14 cellular contexts compared by ENCODE assay signal in the genomic region with DNA sequence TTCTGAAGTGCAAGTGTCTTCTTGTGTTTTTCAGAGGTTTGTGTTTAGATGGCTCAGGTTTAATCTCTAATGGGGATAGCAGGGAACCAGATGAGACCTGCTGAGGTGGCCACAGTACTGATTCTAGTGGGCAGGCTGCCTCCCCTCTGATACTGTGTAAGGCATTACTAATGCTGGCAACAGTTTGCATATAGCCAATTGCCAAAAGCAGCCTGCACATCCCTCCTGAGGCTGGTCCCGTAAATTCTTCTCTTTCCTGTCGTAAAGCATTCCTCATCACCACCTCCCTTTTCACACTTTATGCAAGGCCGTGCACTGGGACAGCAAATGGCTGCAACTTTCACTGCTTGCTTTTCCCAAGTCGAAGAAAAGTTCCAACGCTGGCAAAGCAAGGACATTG.
DNase-seq lines count a peak whose midpoint lies in the region; ATAC-seq and TF ChIP-seq lines count a peak whose summit lies in the region.
"Had no signal": no experiment of that assay in that cellular context is flagged by ENCODE, and none has a peak within 500 bp of the region (broad histone marks: within the 10 kb centered on the region; RNA-seq: fewer than 3 reads in every experiment).

No MANE protein-coding gene starts in this region.

- 5 to 6% methylated on average over 5 of the region's 5 CpGs for WGBS in GM23248 (ENCODE audit: low coverage in 1 of 2, low lambda C conversion rate in 2 of 2, missing lambda C conversion rate in 2 of 2), 2 experiments

- H3K4me3 Mint-ChIP-seq in chondrocyte (ENCODE audit: unreplicated experiment), result no peak overlapping the region
- H3K4me3 Mint-ChIP-seq in naive thymus-derived CD8-positive, alpha-beta T cell, result peak overlapping the region in 1 of 10 donors; percentile 56
- H3K4me3 Mint-ChIP-seq: memory B cell; T-helper 1 cell treated with Interleukin-12 subunit alpha and Interleukin-12 subunit beta and Interleukin-4 antibody, amounts not matched to agents 30 μg/mL and 1 μg/mL, for 36 hours had no signal

- H3K27me3 Mint-ChIP-seq in chondrocyte (ENCODE audit: low read depth), result no peaks in the 10 kb centered on the region
- H3K27me3 Mint-ChIP-seq in naive thymus-derived CD8-positive, alpha-beta T cell, result no peaks in the 10 kb centered on the region
- H3K27me3 Mint-ChIP-seq: memory B cell had no signal

- H3K27me3 ChIP-seq in GM23248 (replicated peaks; ENCODE audit: insufficient read depth), result no peaks in the 10 kb centered on the region
- H3K27me3 ChIP-seq: sigmoid colon had no signal

- no peak for ATAC-seq in naive thymus-derived CD8-positive, alpha-beta T cell
- no peak for ATAC-seq in GM21619 (IDR thresholded peaks at IDR 0.05; ENCODE audit: unreplicated experiment)

- peak overlapping the region; percentile 68 for H3K27ac ChIP-seq in GM23248

- H3K9ac ChIP-seq in GM23248, result peak overlapping the region; percentile 51

- in situ Hi-C loops in GM23248 (cut with MboI), result no loop called here

- no peaks in the 10 kb centered on the region for H3K36me3 Mint-ChIP-seq in chondrocyte (ENCODE audit: low read depth)
- peaks cover 0 to 63% (median 10%) of the 10 kb centered on the region in 3 donors for H3K36me3 Mint-ChIP-seq in naive thymus-derived CD8-positive, alpha-beta T cell

- TF ChIP-seq CTCF in chondrocyte (IDR thresholded peaks at IDR 0.05), result no peak

- H3K36me3 ChIP-seq in GM23248 (ENCODE audit: low read depth), result no peaks in the 10 kb centered on the region
- H3K36me3 ChIP-seq: sigmoid colon had no signal

- H3K4me3 ChIP-seq in GM23248, result peak overlapping the region; percentile 30; the same call in 1 of the 2 replicates
- H3K4me3 ChIP-seq: sigmoid colon had no signal

- H4K20me1 ChIP-seq in GM23248 (ENCODE audit: insufficient read depth), result no peaks in the 10 kb centered on the region

- no peaks in the 10 kb centered on the region for H3K9me2 ChIP-seq in GM23248 (ENCODE audit: insufficient read depth)

- peak overlapping the region; percentile 55 for H3K4me2 ChIP-seq in GM23248 (ENCODE audit: unreplicated experiment)

- peak overlapping the region; percentile 19 for H3K27ac Mint-ChIP-seq in chondrocyte (ENCODE audit: unreplicated experiment)
- peak overlapping the region in 9 of 10 donors; percentile 3 to 92 (median 77) for H3K27ac Mint-ChIP-seq in naive thymus-derived CD8-positive, alpha-beta T cell
- H3K27ac Mint-ChIP-seq: memory B cell; T-helper 1 cell treated with Interleukin-12 subunit alpha and Interleukin-12 subunit beta and Interleukin-4 antibody, amounts not matched to agents 30 μg/mL and 1 μg/mL, for 36 hours had no signal

- no peaks in the 10 kb centered on the region for H3K9me3 ChIP-seq in GM23248 (ENCODE audit: low read depth)
- H3K9me3 ChIP-seq: sigmoid colon had no signal

- DNase-seq in AG08395 (ENCODE audit: low spot score) (peak; percentile 47), GM23248 (peak; percentile 94), chondrocyte (ENCODE audit: low spot score) (no peak), NCI-H748 (lab: John Stamatoyannopoulos, UW; ENCODE audit: unreplicated experiment) (no peak), H4 (ENCODE audit: low spot score) (no peak), HEK293T (ENCODE audit: extremely low spot score) (no peak)
- DNase-seq in naive thymus-derived CD8-positive, alpha-beta T cell, result no peak
- DNase-seq: activated CD8-positive, alpha-beta memory T cell treated with anti-CD3 and anti-CD28 coated beads, Interleukin-2, amount 50 U/mL, for 4 hours; COR-L47; NCI-H146; sigmoid colon had no signal

- H3K4me1 ChIP-seq in GM23248 (ENCODE audit: insufficient read depth), result peaks cover 50% of the 10 kb centered on the region
- H3K4me1 ChIP-seq: sigmoid colon had no signal

- H3K9me3 Mint-ChIP-seq in chondrocyte (ENCODE audit: low read depth), result no peaks in the 10 kb centered on the region
- H3K9me3 Mint-ChIP-seq in naive thymus-derived CD8-positive, alpha-beta T cell, result no peaks in the 10 kb centered on the region
- H3K9me3 Mint-ChIP-seq: memory B cell; T-helper 1 cell treated with Interleukin-12 subunit alpha and Interleukin-12 subunit beta and Interleukin-4 antibody, amounts not matched to agents 30 μg/mL and 1 μg/mL, for 36 hours had no signal

- H3F3A ChIP-seq in GM23248 (ENCODE audit: insufficient read depth), result peaks cover 50% of the 10 kb centered on the region

- H2AFZ ChIP-seq in GM23248, result peak overlapping the region; percentile 71

- CTCF ChIA-PET in HEK293T (lab: Yijun Ruan, JAX), result no interaction called here

- POLR2A ChIA-PET in naive thymus-derived CD8-positive, alpha-beta T cell (lab: Charles Lee), result interaction anchor here (1.0 kb wide), 1 partner anchor 13 kb away, joined by 3 read pairs; no protein-coding TSS in a partner anchor
- POLR2A ChIA-PET in HEK293T (lab: Yijun Ruan, JAX), result interaction anchor here (1.2 kb wide), 1 partner anchor 179 kb away, joined by 3 read pairs; no protein-coding TSS in a partner anchor

- no peaks in the 10 kb centered on the region for H3K79me2 ChIP-seq in GM23248 (ENCODE audit: insufficient read depth)

- peaks cover 47% of the 10 kb centered on the region for H3K4me1 Mint-ChIP-seq in chondrocyte (ENCODE audit: low read depth)
- H3K4me1 Mint-ChIP-seq in naive thymus-derived CD8-positive, alpha-beta T cell, result peaks cover 24 to 84% (median 68%) of the 10 kb centered on the region in 4 donors

TF ChIP-seq in HEK293T, 16 proteins besides CTCF, POLR2A, EP300 and RAD21:
- TF ChIP-seq HDGF (IDR thresholded peaks at IDR 0.05; ENCODE audit: borderline replicate concordance) (no peak), BHLHE40 (IDR thresholded peaks at IDR 0.05; ENCODE audit: borderline replicate concordance) (no peak), ELF4 (IDR thresholded peaks at IDR 0.05) (no peak), LEF1 (IDR thresholded peaks at IDR 0.05; ENCODE audit: borderline replicate concordance) (no peak), SUZ12 (IDR thresholded peaks at IDR 0.05) (no peak), FOXM1 (IDR thresholded peaks at IDR 0.05; ENCODE audit: borderline replicate concordance) (no peak)

Comparison
In these comparisons a context has a peak if more than half of its experiments do, and no peak if none do; other contexts are left out.
1. DNase-seq: peak in AG08395 (single experiment) and GM23248 (single experiment); none in chondrocyte (single experiment), naive thymus-derived CD8-positive, alpha-beta T cell (0 of 10), NCI-H748 (single experiment), H4 (single experiment) and HEK293T (single experiment).